7 cellular contexts compared by ENCODE assay signal in the genomic region with DNA sequence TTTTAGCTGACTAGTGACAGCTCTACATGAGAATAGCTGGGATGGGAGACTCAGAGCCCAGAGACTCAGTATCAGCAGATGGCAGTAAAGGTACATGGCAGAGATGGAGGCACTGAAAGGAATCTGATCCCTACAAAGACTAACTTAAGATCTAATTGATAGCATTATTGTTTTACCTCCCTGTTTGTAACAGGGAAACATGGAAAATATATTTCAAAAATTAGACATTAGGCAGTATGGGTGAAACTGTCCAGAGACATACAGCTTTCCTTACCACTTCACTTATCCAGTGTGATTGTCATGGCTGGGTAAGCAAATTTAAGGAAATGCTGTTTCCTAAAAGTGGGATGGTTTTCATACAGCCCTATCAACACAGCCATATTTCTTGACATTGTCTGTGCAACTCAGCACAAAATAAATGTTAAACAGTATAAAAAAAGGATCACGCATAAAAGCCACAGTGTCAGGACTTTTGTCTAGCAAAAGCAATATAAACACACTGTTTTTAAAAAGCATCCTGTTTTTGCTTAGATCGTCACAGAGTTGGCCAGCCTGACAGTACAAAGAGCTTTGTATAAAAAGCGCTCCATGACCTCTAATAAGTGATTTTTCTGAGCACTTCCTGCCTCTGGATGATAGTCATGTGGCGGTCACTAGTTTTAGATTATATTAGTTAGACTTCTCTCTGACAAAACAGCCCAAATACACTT.
A peak's percentile ranks its signal among the peaks of the same experiment; 100 is the strongest.
DNase-seq lines count a peak whose midpoint lies in the region; ATAC-seq, FAIRE-seq and TF ChIP-seq lines count a peak whose summit lies in the region.

No MANE protein-coding gene starts in this region.

- in situ Hi-C loops in GM13977 (cut with MboI; ENCODE audit: low pct_unique_long_range_greater_than_20kb, low sequenced_read_pairs, unreplicated experiment) (no loop called here), HepG2 (cut with HindIII; ENCODE audit: extremely low pct_ligation_motif_present, low pct_unique_long_range_greater_than_20kb) (loop anchor here (5.0 kb wide), 1 partner anchor 320 kb away; no protein-coding TSS in a partner anchor)

- H3K9ac ChIP-seq in HepG2 (ENCODE audit: insufficient read depth, low read depth, low read length): no peak overlapping the region

- CTCF ChIA-PET in HepG2 (lab: Yijun Ruan, JAX; ENCODE audit: low intra/inter-chr PET ratio, low total read pairs): interaction anchor here (5.3 kb wide), 1 partner anchor 318 kb away, joined by 61 read pairs; no protein-coding TSS in a partner anchor

- DNase-seq in GM13977 (ENCODE audit: low spot score) (peak; percentile 24), NCI-H1930 (lab: John Stamatoyannopoulos, UW) (peak; percentile 24 to 59), brain pericyte (ENCODE audit: low read depth, low spot score) (peak; percentile 0), HepG2 (ENCODE audit: low spot score) (peak; percentile 61), foreskin fibroblast (no peak)
- no peak for DNase-seq in activated effector memory CD4-positive, alpha-beta T cell treated with Interleukin-2 at 50 U/mL for 16 hours

- H3K27me3 ChIP-seq in HepG2 (ENCODE audit: control insufficient read depth in 1 of 2, insufficient read depth in 2 of 2, low read length in 2 of 2): no peaks in the 10 kb centered on the region; a peak in 1 of 5 replicates

- intact Hi-C loops in HepG2 (cut with micrococcal nuclease; ENCODE audit: unreplicated experiment): loop anchor here (1.0 to 10.0 kb wide), 5 partner anchors 72 to 319 kb away; no protein-coding TSS in a partner anchor

- no peaks in the 10 kb centered on the region for H3K79me2 ChIP-seq in HepG2 (ENCODE audit: insufficient read depth, low read length)

- ATAC-seq in HepG2 (peak; percentile 99), HG03196 (IDR thresholded peaks at IDR 0.05; ENCODE audit: unreplicated experiment) (no peak)

- peak; percentile 75 for FAIRE-seq in HepG2 (lab: Jason Lieb, UNC)

- H3K4me3 ChIP-seq in HepG2 (replicated peaks in 1 of 3; ENCODE audit: insufficient read depth in 1 of 3, low read depth in 2 of 3, low read length in 3 of 3) (no peak overlapping the region), foreskin fibroblast (ENCODE audit: low read depth in 1 of 2, low read length in 2 of 2) (no peak overlapping the region)

- H3K36me3 ChIP-seq in HepG2 (replicated peaks in 1 of 2; ENCODE audit: control insufficient read depth in 1 of 2, insufficient read depth in 2 of 2, low read length in 2 of 2): no peaks in the 10 kb centered on the region

- H2AFZ ChIP-seq in HepG2 (ENCODE audit: low read length): no peak overlapping the region

- WGBS in HepG2 (ENCODE audit: low lambda C conversion rate): 41% methylated on average over 4 of the region's 4 CpGs

- TF ChIP-seq POLR2A in HepG2 (IDR thresholded peaks at IDR 0.05; ENCODE audit: insufficient read depth in 1 of 2, low read depth in 2 of 2, low read length in 2 of 2): no peak

- BruUV-seq in HepG2 (replicated peaks; lab: Mats Ljungman, UMichigan): no TSS peak

- no peaks in the 10 kb centered on the region for H3K9me3 ChIP-seq in HepG2 (ENCODE audit: low read length)

- H3K4me2 ChIP-seq in HepG2 (ENCODE audit: low read depth, low read length): no peak overlapping the region

- TF ChIP-seq EP300 in HepG2 (IDR thresholded peaks at IDR 0.05; ENCODE audit: low read depth in 2 of 2, low read length in 2 of 2): no peak
- no peak for TF ChIP-seq EP300 in HepG2 (CRISPR knock-in tag; IDR thresholded peaks at IDR 0.05; ENCODE audit: borderline replicate concordance)

- no peaks in the 10 kb centered on the region for H3K4me1 ChIP-seq in HepG2 (ENCODE audit: insufficient read depth, low read length)

- TF ChIP-seq CTCF in GM13977 (IDR thresholded peaks at IDR 0.05; ENCODE audit: extremely low read depth, insufficient read depth, missing control alignments) (peak; percentile 60), HepG2 (CRISPR knock-in tag; IDR thresholded peaks at IDR 0.05) (peak; percentile 93), foreskin fibroblast (IDR thresholded peaks at IDR 0.05; ENCODE audit: low read depth, low read length) (no peak)

- POLR2A ChIA-PET in HepG2 (lab: Yijun Ruan, JAX): no interaction called here

- peak; percentile 93 for TF ChIP-seq RAD21 in HepG2 (CRISPR knock-in tag; IDR thresholded peaks at IDR 0.05)

- no peak overlapping the region for H3K27ac ChIP-seq in HepG2 (ENCODE audit: extremely low read length, insufficient read depth, low read length)

- H4K20me1 ChIP-seq in HepG2 (ENCODE audit: insufficient read depth, low read length): no peaks in the 10 kb centered on the region

TF ChIP-seq in HepG2, 621 proteins besides CTCF, POLR2A, EP300 and RAD21 (continues in another document):
- TF ChIP-seq SIX1 (CRISPR knock-in tag; IDR thresholded peaks at IDR 0.05; ENCODE audit: borderline replicate concordance): peak; percentile 70; the same call in 1 of the 2 replicates
- TF ChIP-seq TEAD2 (CRISPR knock-in tag; IDR thresholded peaks at IDR 0.05): no peak
- TF ChIP-seq ETV5 (CRISPR knock-in tag; IDR thresholded peaks at IDR 0.05; ENCODE audit: borderline replicate concordance): no peak
- TF ChIP-seq GATAD1 (CRISPR knock-in tag; IDR thresholded peaks at IDR 0.05): 0 out of 2 replicates have a peak, but pooled peaks have one; percentile 44
- TF ChIP-seq ZNF660 (CRISPR knock-in tag; IDR thresholded peaks at IDR 0.05; ENCODE audit: borderline replicate concordance, low read depth): no peak
- TF ChIP-seq, protein P1, sequence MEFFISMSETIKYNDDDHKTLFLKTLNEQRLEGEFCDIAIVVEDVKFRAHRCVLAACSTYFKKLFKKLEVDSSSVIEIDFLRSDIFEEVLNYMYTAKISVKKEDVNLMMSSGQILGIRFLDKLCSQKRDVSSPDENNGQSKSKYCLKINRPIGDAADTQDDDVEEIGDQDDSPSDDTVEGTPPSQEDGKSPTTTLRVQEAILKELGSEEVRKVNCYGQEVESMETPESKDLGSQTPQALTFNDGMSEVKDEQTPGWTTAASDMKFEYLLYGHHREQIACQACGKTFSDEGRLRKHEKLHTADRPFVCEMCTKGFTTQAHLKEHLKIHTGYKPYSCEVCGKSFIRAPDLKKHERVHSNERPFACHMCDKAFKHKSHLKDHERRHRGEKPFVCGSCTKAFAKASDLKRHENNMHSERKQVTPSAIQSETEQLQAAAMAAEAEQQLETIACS (CRISPR knock-in tag; IDR thresholded peaks at IDR 0.05): no peak
- TF ChIP-seq, protein P2, sequence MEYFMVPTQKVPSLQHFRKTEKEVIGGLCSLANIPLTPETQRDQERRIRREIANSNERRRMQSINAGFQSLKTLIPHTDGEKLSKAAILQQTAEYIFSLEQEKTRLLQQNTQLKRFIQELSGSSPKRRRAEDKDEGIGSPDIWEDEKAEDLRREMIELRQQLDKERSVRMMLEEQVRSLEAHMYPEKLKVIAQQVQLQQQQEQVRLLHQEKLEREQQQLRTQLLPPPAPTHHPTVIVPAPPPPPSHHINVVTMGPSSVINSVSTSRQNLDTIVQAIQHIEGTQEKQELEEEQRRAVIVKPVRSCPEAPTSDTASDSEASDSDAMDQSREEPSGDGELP (IDR thresholded peaks at IDR 0.05; ENCODE audit: borderline replicate concordance, low read depth): no peak
- TF ChIP-seq, protein P3, sequence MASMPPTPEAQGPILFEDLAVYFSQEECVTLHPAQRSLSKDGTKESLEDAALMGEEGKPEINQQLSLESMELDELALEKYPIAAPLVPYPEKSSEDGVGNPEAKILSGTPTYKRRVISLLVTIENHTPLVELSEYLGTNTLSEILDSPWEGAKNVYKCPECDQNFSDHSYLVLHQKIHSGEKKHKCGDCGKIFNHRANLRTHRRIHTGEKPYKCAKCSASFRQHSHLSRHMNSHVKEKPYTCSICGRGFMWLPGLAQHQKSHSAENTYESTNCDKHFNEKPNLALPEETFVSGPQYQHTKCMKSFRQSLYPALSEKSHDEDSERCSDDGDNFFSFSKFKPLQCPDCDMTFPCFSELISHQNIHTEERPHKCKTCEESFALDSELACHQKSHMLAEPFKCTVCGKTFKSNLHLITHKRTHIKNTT (CRISPR knock-in tag; IDR thresholded peaks at IDR 0.05): no peak
- no peak for TF ChIP-seq ZNF558 (CRISPR knock-in tag; IDR thresholded peaks at IDR 0.05; ENCODE audit: borderline replicate concordance)
- TF ChIP-seq STAG1 (CRISPR knock-in tag; IDR thresholded peaks at IDR 0.05): peak; percentile 98
- TF ChIP-seq NFE2L2 (IDR thresholded peaks at IDR 0.05; ENCODE audit: low read length): peak; percentile 28; the same call in 1 of the 2 replicates
- TF ChIP-seq ZNF234 (CRISPR knock-in tag; conservative IDR thresholded peaks at IDR 0.05): no peak
- TF ChIP-seq ZNF792 (CRISPR knock-in tag; IDR thresholded peaks at IDR 0.05): no peak
- 0 out of 2 replicates have a peak, but pooled peaks have one; percentile 39 for TF ChIP-seq TOE1 (CRISPR knock-in tag; IDR thresholded peaks at IDR 0.05)
- TF ChIP-seq SALL2 (CRISPR knock-in tag; IDR thresholded peaks at IDR 0.05): no peak
- TF ChIP-seq ZSCAN30 (CRISPR knock-in tag; IDR thresholded peaks at IDR 0.05): no peak
- no peak for TF ChIP-seq TARDBP (CRISPR knock-in tag; IDR thresholded peaks at IDR 0.05)
- 0 out of 2 replicates have a peak, but pooled peaks have one; percentile 41 for TF ChIP-seq KLF6 (CRISPR knock-in tag; IDR thresholded peaks at IDR 0.05)
- TF ChIP-seq ZNF703 (CRISPR knock-in tag; IDR thresholded peaks at IDR 0.05; ENCODE audit: borderline replicate concordance): no peak
- TF ChIP-seq, protein P4, sequence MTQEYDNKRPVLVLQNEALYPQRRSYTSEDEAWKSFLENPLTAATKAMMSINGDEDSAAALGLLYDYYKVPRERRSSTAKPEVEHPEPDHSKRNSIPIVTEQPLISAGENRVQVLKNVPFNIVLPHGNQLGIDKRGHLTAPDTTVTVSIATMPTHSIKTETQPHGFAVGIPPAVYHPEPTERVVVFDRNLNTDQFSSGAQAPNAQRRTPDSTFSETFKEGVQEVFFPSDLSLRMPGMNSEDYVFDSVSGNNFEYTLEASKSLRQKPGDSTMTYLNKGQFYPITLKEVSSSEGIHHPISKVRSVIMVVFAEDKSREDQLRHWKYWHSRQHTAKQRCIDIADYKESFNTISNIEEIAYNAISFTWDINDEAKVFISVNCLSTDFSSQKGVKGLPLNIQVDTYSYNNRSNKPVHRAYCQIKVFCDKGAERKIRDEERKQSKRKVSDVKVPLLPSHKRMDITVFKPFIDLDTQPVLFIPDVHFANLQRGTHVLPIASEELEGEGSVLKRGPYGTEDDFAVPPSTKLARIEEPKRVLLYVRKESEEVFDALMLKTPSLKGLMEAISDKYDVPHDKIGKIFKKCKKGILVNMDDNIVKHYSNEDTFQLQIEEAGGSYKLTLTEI (CRISPR knock-in tag; conservative IDR thresholded peaks at IDR 0.05): no peak
- no peak for TF ChIP-seq NCOA2 (CRISPR knock-in tag; IDR thresholded peaks at IDR 0.05)
- TF ChIP-seq ZBTB3 (CRISPR knock-in tag; IDR thresholded peaks at IDR 0.05; ENCODE audit: borderline replicate concordance, low read depth): no peak
- no peak for TF ChIP-seq NCOA1 (CRISPR knock-in tag; IDR thresholded peaks at IDR 0.05)
- no peak for TF ChIP-seq ZFYVE20 (CRISPR knock-in tag; IDR thresholded peaks at IDR 0.05; ENCODE audit: borderline replicate concordance, low read depth)
- TF ChIP-seq ZNF841 (CRISPR knock-in tag; IDR thresholded peaks at IDR 0.05; ENCODE audit: borderline replicate concordance): no peak

Comparison
In these comparisons a context has a peak if more than half of its experiments do, and no peak if none do; other contexts are left out.
1. DNase-seq: peak in GM13977 (single experiment), NCI-H1930 (2 of 2), brain pericyte (single experiment) and HepG2 (single experiment); none in foreskin fibroblast (0 of 2) and activated effector memory CD4-positive, alpha-beta T cell treated with Interleukin-2 at 50 U/mL for 16 hours (single experiment).